1 cellular context compared by ENCODE assay signal in the genomic region with DNA sequence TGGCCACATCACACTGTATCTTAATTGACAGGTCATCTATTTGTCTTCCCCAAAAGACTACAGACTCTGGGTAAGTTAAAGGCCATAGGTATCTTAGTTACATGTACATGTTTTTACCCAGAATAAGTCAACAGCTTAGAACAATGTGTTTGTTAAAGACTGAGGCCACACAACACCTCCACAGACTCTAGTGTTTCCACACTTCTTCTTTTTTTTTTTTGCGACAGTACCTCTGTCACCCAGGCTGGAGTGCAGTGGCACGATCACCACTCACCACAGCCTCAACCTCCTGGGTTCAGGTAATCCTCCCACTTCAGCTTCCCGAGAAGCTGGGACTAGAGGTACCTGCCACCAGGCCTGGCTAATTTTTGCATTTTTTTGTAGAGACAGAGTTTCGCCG.
TF ChIP-seq lines count a peak whose summit lies in the region.

No MANE protein-coding gene starts in this region.

TF ChIP-seq in SK-N-SH treated with all-trans-retinoic acid at 6 μM for 48 hours, 23 proteins besides CTCF, POLR2A, EP300 and RAD21 (continued from another document):
- TF ChIP-seq TOX (CRISPR knock-in tag; IDR thresholded peaks at IDR 0.05; ENCODE audit: borderline replicate concordance) (no peak), ZFP3 (CRISPR knock-in tag; IDR thresholded peaks at IDR 0.05) (no peak), ESRRG (CRISPR knock-in tag; IDR thresholded peaks at IDR 0.05) (no peak), ZNF70 (CRISPR knock-in tag; IDR thresholded peaks at IDR 0.05) (no peak)
- TF ChIP-seq, protein P1, sequence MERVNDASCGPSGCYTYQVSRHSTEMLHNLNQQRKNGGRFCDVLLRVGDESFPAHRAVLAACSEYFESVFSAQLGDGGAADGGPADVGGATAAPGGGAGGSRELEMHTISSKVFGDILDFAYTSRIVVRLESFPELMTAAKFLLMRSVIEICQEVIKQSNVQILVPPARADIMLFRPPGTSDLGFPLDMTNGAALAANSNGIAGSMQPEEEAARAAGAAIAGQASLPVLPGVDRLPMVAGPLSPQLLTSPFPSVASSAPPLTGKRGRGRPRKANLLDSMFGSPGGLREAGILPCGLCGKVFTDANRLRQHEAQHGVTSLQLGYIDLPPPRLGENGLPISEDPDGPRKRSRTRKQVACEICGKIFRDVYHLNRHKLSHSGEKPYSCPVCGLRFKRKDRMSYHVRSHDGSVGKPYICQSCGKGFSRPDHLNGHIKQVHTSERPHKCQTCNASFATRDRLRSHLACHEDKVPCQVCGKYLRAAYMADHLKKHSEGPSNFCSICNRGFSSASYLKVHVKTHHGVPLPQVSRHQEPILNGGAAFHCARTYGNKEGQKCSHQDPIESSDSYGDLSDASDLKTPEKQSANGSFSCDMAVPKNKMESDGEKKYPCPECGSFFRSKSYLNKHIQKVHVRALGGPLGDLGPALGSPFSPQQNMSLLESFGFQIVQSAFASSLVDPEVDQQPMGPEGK (CRISPR knock-in tag; IDR thresholded peaks at IDR 0.05; ENCODE audit: borderline replicate concordance): no peak
- TF ChIP-seq, protein P2, sequence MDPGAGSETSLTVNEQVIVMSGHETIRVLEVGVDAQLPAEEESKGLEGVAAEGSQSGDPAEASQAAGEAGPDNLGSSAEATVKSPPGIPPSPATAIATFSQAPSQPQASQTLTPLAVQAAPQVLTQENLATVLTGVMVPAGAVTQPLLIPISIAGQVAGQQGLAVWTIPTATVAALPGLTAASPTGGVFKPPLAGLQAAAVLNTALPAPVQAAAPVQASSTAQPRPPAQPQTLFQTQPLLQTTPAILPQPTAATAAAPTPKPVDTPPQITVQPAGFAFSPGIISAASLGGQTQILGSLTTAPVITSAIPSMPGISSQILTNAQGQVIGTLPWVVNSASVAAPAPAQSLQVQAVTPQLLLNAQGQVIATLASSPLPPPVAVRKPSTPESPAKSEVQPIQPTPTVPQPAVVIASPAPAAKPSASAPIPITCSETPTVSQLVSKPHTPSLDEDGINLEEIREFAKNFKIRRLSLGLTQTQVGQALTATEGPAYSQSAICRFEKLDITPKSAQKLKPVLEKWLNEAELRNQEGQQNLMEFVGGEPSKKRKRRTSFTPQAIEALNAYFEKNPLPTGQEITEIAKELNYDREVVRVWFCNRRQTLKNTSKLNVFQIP (CRISPR knock-in tag; IDR thresholded peaks at IDR 0.05; ENCODE audit: borderline replicate concordance, low read depth): no peak
- TF ChIP-seq, protein P3, sequence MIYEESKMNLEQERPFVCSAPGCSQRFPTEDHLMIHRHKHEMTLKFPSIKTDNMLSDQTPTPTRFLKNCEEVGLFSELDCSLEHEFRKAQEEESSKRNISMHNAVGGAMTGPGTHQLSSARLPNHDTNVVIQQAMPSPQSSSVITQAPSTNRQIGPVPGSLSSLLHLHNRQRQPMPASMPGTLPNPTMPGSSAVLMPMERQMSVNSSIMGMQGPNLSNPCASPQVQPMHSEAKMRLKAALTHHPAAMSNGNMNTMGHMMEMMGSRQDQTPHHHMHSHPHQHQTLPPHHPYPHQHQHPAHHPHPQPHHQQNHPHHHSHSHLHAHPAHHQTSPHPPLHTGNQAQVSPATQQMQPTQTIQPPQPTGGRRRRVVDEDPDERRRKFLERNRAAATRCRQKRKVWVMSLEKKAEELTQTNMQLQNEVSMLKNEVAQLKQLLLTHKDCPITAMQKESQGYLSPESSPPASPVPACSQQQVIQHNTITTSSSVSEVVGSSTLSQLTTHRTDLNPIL (CRISPR knock-in tag; IDR thresholded peaks at IDR 0.05; ENCODE audit: low read depth): no peak
